ENCODE assay signal across 2 cellular contexts in genomic region chr12:66228462-66228861, GRCh38.
TF ChIP-seq lines count a peak whose summit lies in the region.

No MANE protein-coding gene starts in this region.

TF ChIP-seq in A549, 52 proteins besides CTCF, POLR2A, EP300 and RAD21:
- TF ChIP-seq ZSCAN20 (CRISPR knock-in tag; IDR thresholded peaks at IDR 0.05) (no peak), MAFK (IDR thresholded peaks at IDR 0.05; ENCODE audit: partially characterized antibody) (peak; percentile 81)

TF ChIP-seq in K562, 482 proteins besides CTCF, POLR2A, EP300 and RAD21:
- TF ChIP-seq ZNF316 (IDR thresholded peaks at IDR 0.05), result peak; percentile 87
- no peak for TF ChIP-seq CREB1 (IDR thresholded peaks at IDR 0.05)
- TF ChIP-seq CREB1 (CRISPR knock-in tag; IDR thresholded peaks at IDR 0.05), result no peak
- peak; percentile 65 for TF ChIP-seq C11orf30 (IDR thresholded peaks at IDR 0.05; ENCODE audit: low read depth)
- no peak for TF ChIP-seq SNIP1 (IDR thresholded peaks at IDR 0.05; ENCODE audit: low read depth)
- no peak for TF ChIP-seq STAG1 (CRISPR knock-in tag; IDR thresholded peaks at IDR 0.05; ENCODE audit: borderline replicate concordance)
- TF ChIP-seq MAFG (tag; conservative IDR thresholded peaks at IDR 0.05), result 0 out of 2 replicates have a peak, but pooled peaks have one; percentile 52
TF ChIP-seq in K562: peak in this region for 3.
